11 cellular contexts compared by ENCODE assay signal in genomic region chr15:40190591-40190990, GRCh38. TPM values are rescaled to one million over a fixed set of nuclear protein-coding genes. Genes with fewer than 3 reads are reported as not detected.
DNase-seq lines count a peak whose midpoint lies in the region; ATAC-seq and TF ChIP-seq lines count a peak whose summit lies in the region.
"Had no signal": no experiment of that assay in that cellular context is flagged by ENCODE, and none has a peak within 500 bp of the region (broad histone marks: within the 10 kb centered on the region; RNA-seq: fewer than 3 reads in every experiment).

No MANE protein-coding gene starts in this region.

- H3K9me3 ChIP-seq in AG04450 (ENCODE audit: control insufficient read depth, insufficient read depth, low read length) (no peaks in the 10 kb centered on the region), IMR-90 (ENCODE audit: control insufficient read depth, insufficient read depth, low read length) (no peaks in the 10 kb centered on the region)
- H3K9me3 ChIP-seq: transverse colon had no signal

- peak overlapping the region; percentile 0; the same call in 1 of the 2 replicates for H3K14ac ChIP-seq in IMR-90 (replicated peaks; ENCODE audit: low read depth, low read length)

- no peak for TF ChIP-seq RAD21 in IMR-90 (IDR thresholded peaks at IDR 0.05; ENCODE audit: low read length)

- no peaks in the 10 kb centered on the region for H3K9me1 ChIP-seq in IMR-90 (ENCODE audit: insufficient read depth, low read length)

- H2BK120ac ChIP-seq in IMR-90 (ENCODE audit: low read depth, low read length): no peak overlapping the region

- CTCF ChIA-PET in AG04450 (lab: Charles Lee): interaction anchor here (1.2 kb wide), 2 partner anchors 84 to 145 kb away, joined by 4 to 9 read pairs; no protein-coding TSS in a partner anchor
- CTCF ChIA-PET in IMR-90 (lab: Yijun Ruan, JAX): no interaction called here

- intact Hi-C loops in IMR-90 (cut with micrococcal nuclease): no loop called here

- H4K91ac ChIP-seq in IMR-90 (ENCODE audit: insufficient read depth, low read depth, low read length): no peak overlapping the region

- H2BK5ac ChIP-seq in IMR-90 (ENCODE audit: low read depth, low read length, poor library complexity, severe bottlenecking): no peak overlapping the region

- no peak overlapping the region for H3K4me3 ChIP-seq in AG04450 (ENCODE audit: low read depth, low read length)
- no peak overlapping the region for H3K4me3 ChIP-seq in IMR-90 (ENCODE audit: insufficient read depth, low read depth, low read length)
- H3K4me3 ChIP-seq: transverse colon had no signal

- ATAC-seq in IMR-90 (ENCODE audit: low read depth): no peak; the same call in 1 of the 2 replicates

- no CpG with 5 or more reads among the region's 6 CpGs for WGBS in IMR-90 (ENCODE audit: extremely low coverage in 2 of 2, insufficient read length in 1 of 2), 2 experiments

- peak overlapping the region; percentile 39; the same call in 1 of the 2 replicates for H2BK20ac ChIP-seq in IMR-90 (ENCODE audit: low read depth, low read length)

- no peak overlapping the region for H3K4me2 ChIP-seq in IMR-90 (ENCODE audit: low read depth, low read length)

- no peak overlapping the region for H3K56ac ChIP-seq in IMR-90 (ENCODE audit: extremely low read depth, insufficient read depth, low read length)

- in situ Hi-C loops in IMR-90 (cut with MboI; ENCODE audit: low sequenced_read_pairs): no loop called here

- no peaks in the 10 kb centered on the region for H4K20me1 ChIP-seq in IMR-90 (ENCODE audit: insufficient read depth, low read length)

- H3K27me3 ChIP-seq in AG04450 (ENCODE audit: control insufficient read depth, insufficient read depth, low read length) (no peaks in the 10 kb centered on the region), IMR-90 (ENCODE audit: control insufficient read depth, insufficient read depth, low read length) (no peaks in the 10 kb centered on the region)
- H3K27me3 ChIP-seq: transverse colon had no signal

- no peak overlapping the region for H3K23ac ChIP-seq in IMR-90 (ENCODE audit: low read depth, low read length)

- no peak overlapping the region for H3K4ac ChIP-seq in IMR-90 (ENCODE audit: low read depth, low read length)

- H3K9ac ChIP-seq in IMR-90 (ENCODE audit: low read depth, low read length): no peak overlapping the region

- DNase-seq in AG04450 (ENCODE audit: low read depth, low spot score): peak; percentile 38
- DNase-seq in IMR-90: peak; percentile 83
- peak; percentile 16 for DNase-seq in astrocyte of the hippocampus (ENCODE audit: low read depth, low spot score)
- peak; percentile 40 for DNase-seq in glomerular visceral epithelial cell (ENCODE audit: extremely low spot score)
- no peak for DNase-seq in NAMALWA (ENCODE audit: low spot score)
- no peak for DNase-seq in occipital lobe (lab: John Stamatoyannopoulos, UW)
- DNase-seq in activated effector memory CD4-positive, alpha-beta T cell treated with Interleukin-2 at 50 U/mL for 16 hours: no peak
- no peak for DNase-seq in inferior parietal cortex (ENCODE audit: extremely low spot score)
- DNase-seq: activated CD4-positive, alpha-beta memory T cell treated with anti-CD3 and anti-CD28 coated beads, Interleukin-2, amount 10 ng/mL, durations not matched to agents 7 days and 5 days; GF-D8; transverse colon had no signal

- H4K5ac ChIP-seq in IMR-90 (ENCODE audit: low read depth, low read length): 0 out of 2 replicates have a peak overlapping the region, but pooled peaks have one; percentile 47

- POLR2A ChIA-PET in AG04450 (lab: Yijun Ruan, JAX): interaction anchor here (0.7 kb wide), 1 partner anchor 256 kb away, joined by 4 read pairs; no protein-coding TSS in a partner anchor
- POLR2A ChIA-PET in IMR-90 (lab: Charles Lee; ENCODE audit: unreplicated experiment): no interaction called here

- H3K4me1 ChIP-seq in IMR-90 (ENCODE audit: control insufficient read depth, insufficient read depth, low read length): 0 out of 2 replicates have a peak, but pooled peaks cover 4% of the 10 kb centered on the region
- H3K4me1 ChIP-seq: transverse colon had no signal

- peak overlapping the region in 1 of 2 experiments; percentile 22; a peak in 1 of 4 replicates for H4K8ac ChIP-seq in IMR-90 (ENCODE audit: low read depth in 2 of 2, low read length in 2 of 2)

- TF ChIP-seq POLR2A in IMR-90 (IDR thresholded peaks at IDR 0.05; ENCODE audit: low read depth, low read length): no peak

- no peaks in the 10 kb centered on the region for H3K36me3 ChIP-seq in IMR-90 (ENCODE audit: control insufficient read depth, insufficient read depth, low read length)
- H3K36me3 ChIP-seq: transverse colon had no signal

- H2AK9ac ChIP-seq in IMR-90 (replicated peaks; ENCODE audit: low read depth, low read length, poor library complexity): no peak overlapping the region

- H3K18ac ChIP-seq in IMR-90 (ENCODE audit: low read depth, low read length): no peak overlapping the region

- TF ChIP-seq CTCF in AG04450 (IDR thresholded peaks at IDR 0.05; ENCODE audit: low read depth, low read length) (no peak), IMR-90 (conservative IDR thresholded peaks at IDR 0.05; ENCODE audit: low read depth, low read length) (no peak)

- H3K27ac ChIP-seq in AG04450 (ENCODE audit: low read depth, low read length): no peak overlapping the region
- H3K27ac ChIP-seq in IMR-90 (ENCODE audit: insufficient read depth, low read length): no peak overlapping the region
- H3K27ac ChIP-seq: transverse colon had no signal

- H2AK5ac ChIP-seq in IMR-90 (ENCODE audit: low read depth, low read length): no peak overlapping the region

- no peak overlapping the region for H2BK15ac ChIP-seq in IMR-90 (ENCODE audit: low read depth, low read length)

- peaks cover 15 to 46% of the 10 kb centered on the region in 2 experiments for H3K79me1 ChIP-seq in IMR-90 (ENCODE audit: low read depth in 1 of 2, low read length in 2 of 2)

- no TSS peak for BruUV-seq in IMR-90 (replicated peaks; lab: Mats Ljungman, UMichigan)

- dilution Hi-C loops in IMR-90 (cut with HindIII; ENCODE audit: low sequenced_read_pairs, unreplicated experiment): no loop called here

- H2AFZ ChIP-seq in IMR-90 (replicated peaks; ENCODE audit: low read length, poor library complexity): no peak overlapping the region

TF ChIP-seq in IMR-90, 13 proteins besides CTCF, POLR2A, EP300 and RAD21:
- TF ChIP-seq, protein P1, sequence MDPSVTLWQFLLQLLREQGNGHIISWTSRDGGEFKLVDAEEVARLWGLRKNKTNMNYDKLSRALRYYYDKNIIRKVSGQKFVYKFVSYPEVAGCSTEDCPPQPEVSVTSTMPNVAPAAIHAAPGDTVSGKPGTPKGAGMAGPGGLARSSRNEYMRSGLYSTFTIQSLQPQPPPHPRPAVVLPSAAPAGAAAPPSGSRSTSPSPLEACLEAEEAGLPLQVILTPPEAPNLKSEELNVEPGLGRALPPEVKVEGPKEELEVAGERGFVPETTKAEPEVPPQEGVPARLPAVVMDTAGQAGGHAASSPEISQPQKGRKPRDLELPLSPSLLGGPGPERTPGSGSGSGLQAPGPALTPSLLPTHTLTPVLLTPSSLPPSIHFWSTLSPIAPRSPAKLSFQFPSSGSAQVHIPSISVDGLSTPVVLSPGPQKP (IDR thresholded peaks at IDR 0.05; ENCODE audit: borderline replicate concordance, low read depth, low read length): no peak
- TF ChIP-seq, protein P2, sequence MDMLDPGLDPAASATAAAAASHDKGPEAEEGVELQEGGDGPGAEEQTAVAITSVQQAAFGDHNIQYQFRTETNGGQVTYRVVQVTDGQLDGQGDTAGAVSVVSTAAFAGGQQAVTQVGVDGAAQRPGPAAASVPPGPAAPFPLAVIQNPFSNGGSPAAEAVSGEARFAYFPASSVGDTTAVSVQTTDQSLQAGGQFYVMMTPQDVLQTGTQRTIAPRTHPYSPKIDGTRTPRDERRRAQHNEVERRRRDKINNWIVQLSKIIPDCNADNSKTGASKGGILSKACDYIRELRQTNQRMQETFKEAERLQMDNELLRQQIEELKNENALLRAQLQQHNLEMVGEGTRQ (IDR thresholded peaks at IDR 0.05; ENCODE audit: low read depth, low read length): peak; percentile 53; the same call in 1 of the 2 replicates
TF ChIP-seq in IMR-90: peak in this region for 1.

RNA-seq across cellular contexts. Expression of gene BUB1B, which starts 29.7 kb away (rescaled TPM):
- polyA plus RNA-seq in AG04450 (2011; rRNA removed) (8.2 and 9.0 TPM in 2 replicates), IMR-90 (2012; rRNA removed) (13.6 and 15.6 TPM in 2 replicates)
- polyA minus RNA-seq in AG04450 (2011; rRNA and poly(A)+ RNA removed): 6.2 and 7.6 TPM in 2 replicates
- total RNA-seq in IMR-90 (2012; rRNA removed) (24.7 and 31.9 TPM in 2 replicates), occipital lobe (6.6 TPM)
- 2.7 and 7.3 TPM in 2 replicates for polyA plus RNA-seq in IMR-90 (2012; cell fraction: cytosol; rRNA removed)
- polyA plus RNA-seq in IMR-90 (2012; cell fraction: nucleus; rRNA removed; ENCODE audit: low replicate concordance): 6.6 and 28.4 TPM in 2 replicates

RNA-seq across cellular contexts. Expression of gene PAK6, which starts 48.3 kb away (rescaled TPM):
- polyA plus RNA-seq in AG04450 (2011; rRNA removed): not detected in 2 replicates
- polyA minus RNA-seq in AG04450 (2011; rRNA and poly(A)+ RNA removed): not detected in 2 replicates
- not detected in 2 replicates for total RNA-seq in IMR-90 (2012; rRNA removed)
- polyA plus RNA-seq in IMR-90 (2012; rRNA removed): 0.21 TPM in 1 of 2 replicates, not detected in the other
- polyA plus RNA-seq in IMR-90 (2012; cell fraction: cytosol; rRNA removed): 0.07 TPM in 1 of 2 replicates, not detected in the other
- polyA plus RNA-seq in IMR-90 (2012; cell fraction: nucleus; rRNA removed; ENCODE audit: low replicate concordance): 0.13 and 0.14 TPM in 2 replicates
- total RNA-seq in occipital lobe: 11.2 TPM

Comparison
In these comparisons a context has a peak if more than half of its experiments do, and no peak if none do; other contexts are left out.
1. DNase-seq: peak in AG04450 (single experiment), IMR-90 (single experiment), astrocyte of the hippocampus (single experiment) and glomerular visceral epithelial cell (single experiment); none in NAMALWA (single experiment), occipital lobe (single experiment), activated effector memory CD4-positive, alpha-beta T cell treated with Interleukin-2 at 50 U/mL for 16 hours (single experiment) and inferior parietal cortex (single experiment).
2. RNA of gene PAK6, which starts 48.3 kb away (total RNA-seq): 11.2 TPM in occipital lobe (single experiment); not detected in IMR-90; every median in the first group is over 10 times any median in the second.